29 cellular contexts compared by ENCODE assay signal in the genomic region with DNA sequence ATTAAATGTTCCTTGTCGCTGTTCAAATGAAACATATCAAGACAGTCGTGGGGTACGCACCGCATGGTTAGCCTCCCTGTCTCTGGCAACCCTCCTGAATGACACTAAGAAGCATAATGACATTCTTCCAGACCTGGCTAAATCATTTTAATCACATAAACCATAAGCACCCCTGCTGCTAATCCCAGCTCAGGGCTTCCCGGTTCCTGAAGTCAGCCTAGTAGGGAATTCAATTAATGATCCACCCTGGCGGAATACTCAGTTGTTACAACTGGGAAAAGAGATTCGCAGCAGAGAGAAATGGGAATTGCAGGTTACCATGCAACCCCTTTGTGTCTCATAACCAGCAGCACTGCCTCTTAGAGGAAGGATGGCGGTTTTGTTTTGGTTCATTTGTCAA.
"Had no signal": no experiment of that assay in that cellular context is flagged by ENCODE, and none has a peak within 500 bp of the region (broad histone marks: within the 10 kb centered on the region; RNA-seq: fewer than 3 reads in every experiment).

No MANE protein-coding gene starts in this region.

- H3K79me2 ChIP-seq: hepatocyte had no signal

- H3K27ac ChIP-seq: colonic mucosa, esophagus muscularis mucosa, foreskin keratinocyte, gastroesophageal sphincter, heart left ventricle, hepatocyte, left lung, ovary, psoas muscle, right lobe of liver, stomach, thyroid gland, vagina had no signal

- H3K4me2 ChIP-seq: hepatocyte had no signal

- H3K27me3 ChIP-seq: colonic mucosa, hepatocyte, left lung, ovary, right lobe of liver, thyroid gland, vagina had no signal

- DNase-seq: colonic mucosa; effector memory CD4-positive, alpha-beta T cell; foreskin keratinocyte; heart left ventricle; left cardiac atrium; left lung; mesendoderm; midbrain; naive thymus-derived CD4-positive, alpha-beta T cell; occipital lobe; ovary; posterior cingulate gyrus; psoas muscle; right lobe of liver; small intestine; stimulated activated CD4-positive, alpha-beta T cell treated with anti-CD3 and anti-CD28 coated beads, Interleukin-15, amount 100 ng/mL, for 24 hours; stimulated activated CD4-positive, alpha-beta T cell treated with anti-CD3 and anti-CD28 coated beads, Interleukin-2, amount 100 ng/mL, for 48 hours; stimulated activated naive CD4-positive, alpha-beta T cell treated with Interleukin-2 at 50 U/mL for 16 hours; stomach; thyroid gland; trophoblast cell had no signal

- H3K4me3 Mint-ChIP-seq: dendritic cell treated with granulocyte-macrophage colony-stimulating factor and Interleukin-4, amounts not matched to agents 40 ng/mL and 50 ng/mL, for 4 days; naive thymus-derived CD4-positive, alpha-beta T cell; nephron; stimulated activated effector memory CD8-positive, alpha-beta T cell treated with anti-CD3 and anti-CD28 coated beads, Interleukin-12 subunit alpha, Interleukin-12 subunit beta, amount 100 ng/mL, for 72 hours had no signal

- H3K9me3 ChIP-seq: colonic mucosa, esophagus muscularis mucosa, gastroesophageal sphincter, heart left ventricle, left lung, ovary, psoas muscle, right lobe of liver, stomach, thyroid gland, vagina had no signal

- H3K36me3 ChIP-seq: colonic mucosa, esophagus muscularis mucosa, gastroesophageal sphincter, heart left ventricle, left lung, ovary, right lobe of liver, stomach, thyroid gland, vagina had no signal

- H3K36me3 Mint-ChIP-seq: naive thymus-derived CD4-positive, alpha-beta T cell; stimulated activated effector memory CD8-positive, alpha-beta T cell treated with anti-CD3 and anti-CD28 coated beads, Interleukin-12 subunit alpha, Interleukin-12 subunit beta, amount 100 ng/mL, for 72 hours had no signal

- H3K27me3 Mint-ChIP-seq: dendritic cell treated with granulocyte-macrophage colony-stimulating factor and Interleukin-4, amounts not matched to agents 40 ng/mL and 50 ng/mL, for 4 days had no signal

- H3K27ac Mint-ChIP-seq: dendritic cell treated with granulocyte-macrophage colony-stimulating factor and Interleukin-4, amounts not matched to agents 40 ng/mL and 50 ng/mL, for 4 days; naive thymus-derived CD4-positive, alpha-beta T cell; nephron; stimulated activated effector memory CD8-positive, alpha-beta T cell treated with anti-CD3 and anti-CD28 coated beads, Interleukin-12 subunit alpha, Interleukin-12 subunit beta, amount 100 ng/mL, for 72 hours had no signal

- H3K4me1 Mint-ChIP-seq: naive thymus-derived CD4-positive, alpha-beta T cell; stimulated activated effector memory CD8-positive, alpha-beta T cell treated with anti-CD3 and anti-CD28 coated beads, Interleukin-12 subunit alpha, Interleukin-12 subunit beta, amount 100 ng/mL, for 72 hours had no signal

- H3K4me1 ChIP-seq: colonic mucosa, esophagus muscularis mucosa, foreskin keratinocyte, gastroesophageal sphincter, heart left ventricle, left lung, psoas muscle, right lobe of liver, stomach, thyroid gland, vagina had no signal

- H3K4me3 ChIP-seq: colonic mucosa, esophagus muscularis mucosa, gastroesophageal sphincter, heart left ventricle, hepatocyte, left lung, ovary, psoas muscle, right lobe of liver, stomach, thyroid gland, vagina had no signal

- H2AFZ ChIP-seq: hepatocyte had no signal

- ATAC-seq: foreskin keratinocyte; gastroesophageal sphincter; heart left ventricle; left cardiac atrium; left lung; naive thymus-derived CD4-positive, alpha-beta T cell; psoas muscle; right lobe of liver; stimulated activated effector memory CD8-positive, alpha-beta T cell treated with anti-CD3 and anti-CD28 coated beads, Interleukin-12 subunit alpha, Interleukin-12 subunit beta, amount 100 ng/mL, for 72 hours had no signal

- H3K9me3 Mint-ChIP-seq: dendritic cell treated with granulocyte-macrophage colony-stimulating factor and Interleukin-4, amounts not matched to agents 40 ng/mL and 50 ng/mL, for 4 days had no signal

- FAIRE-seq: endothelial cell of umbilical vein, small intestine had no signal
